ENCODE assay signal across 1 cellular context in genomic region chr12:127277882-127278281, GRCh38.
TF ChIP-seq lines count a peak whose summit lies in the region.

No MANE protein-coding gene starts in this region.

TF ChIP-seq in H1, 55 proteins besides CTCF, POLR2A, EP300 and RAD21 (continued from another document):
- TF ChIP-seq, protein P1, sequence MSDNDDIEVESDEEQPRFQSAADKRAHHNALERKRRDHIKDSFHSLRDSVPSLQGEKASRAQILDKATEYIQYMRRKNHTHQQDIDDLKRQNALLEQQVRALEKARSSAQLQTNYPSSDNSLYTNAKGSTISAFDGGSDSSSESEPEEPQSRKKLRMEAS (IDR thresholded peaks at IDR 0.05) = no peak
- TF ChIP-seq SAP30 (IDR thresholded peaks at IDR 0.05; ENCODE audit: insufficient read depth, insufficient replicate concordance, low read length) (no peak), RFX5 (IDR thresholded peaks at IDR 0.05; ENCODE audit: borderline replicate concordance, low read depth, low read length) (no peak), NANOG (IDR thresholded peaks at IDR 0.05; ENCODE audit: insufficient read depth, low read depth, low read length, poor library complexity, severe bottlenecking) (no peak), PHF8 (conservative IDR thresholded peaks at IDR 0.05; ENCODE audit: low read depth, low read length) (no peak), CHD2 (IDR thresholded peaks at IDR 0.05; ENCODE audit: low read length) (no peak), KDM5A (IDR thresholded peaks at IDR 0.05; ENCODE audit: low read length) (no peak), TCF12 (IDR thresholded peaks at IDR 0.05; ENCODE audit: low read depth, low read length) (no peak), TAF1 (IDR thresholded peaks at IDR 0.05; ENCODE audit: low read depth, low read length) (no peak), CHD1 (IDR thresholded peaks at IDR 0.05; ENCODE audit: low read depth, low read length) (no peak), TEAD4 (IDR thresholded peaks at IDR 0.05; ENCODE audit: low read depth, low read length) (no peak), SP4 (IDR thresholded peaks at IDR 0.05; ENCODE audit: low read length) (no peak), BACH1 (IDR thresholded peaks at IDR 0.05; ENCODE audit: low read length) (no peak)
